Comparison of ENCODE assay signal across 10 cellular contexts in the genomic region with DNA sequence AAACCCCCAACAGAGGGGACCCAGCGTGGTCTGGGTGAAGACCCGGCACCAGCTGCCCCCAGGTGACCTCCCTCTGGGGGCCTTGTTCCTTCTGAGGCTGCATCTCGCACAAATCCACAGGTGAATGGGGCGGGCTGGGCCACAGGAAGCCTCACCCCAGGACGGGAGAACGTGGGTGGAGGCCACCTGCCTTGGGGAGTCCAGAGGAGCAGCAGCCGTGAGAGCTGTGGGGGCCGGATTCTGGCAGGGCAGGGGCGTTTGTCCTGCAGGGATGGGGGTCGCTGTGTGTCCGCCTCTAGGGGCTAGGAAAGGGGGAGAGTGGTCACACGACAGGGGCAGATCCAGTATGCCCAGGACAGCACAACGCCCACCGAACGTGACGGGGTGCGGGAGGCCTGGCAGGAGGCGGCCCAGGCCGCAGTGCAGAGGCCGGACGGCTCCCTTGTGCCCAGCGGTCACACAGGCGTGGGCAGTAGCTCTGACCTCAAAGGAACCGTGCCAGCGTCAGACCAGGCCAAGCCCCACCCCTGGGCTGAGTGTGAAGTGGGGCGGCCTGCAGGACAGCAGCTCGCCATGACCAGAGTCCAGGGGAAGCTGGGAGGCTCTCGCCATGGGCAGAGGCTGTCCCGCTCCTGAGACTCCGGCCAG. TPM values are rescaled to one million over a fixed set of nuclear protein-coding genes. Genes with fewer than 3 reads are reported as not detected.
A peak's percentile ranks its signal among the peaks of the same experiment; 100 is the strongest.
DNase-seq lines count a peak whose midpoint lies in the region; ATAC-seq and TF ChIP-seq lines count a peak whose summit lies in the region.
"Had no signal": no experiment of that assay in that cellular context is flagged by ENCODE, and none has a peak within 500 bp of the region (broad histone marks: within the 10 kb centered on the region; RNA-seq: fewer than 3 reads in every experiment).

No MANE protein-coding gene starts in this region.

- H3K36me3 ChIP-seq in Caco-2 (ENCODE audit: control insufficient read depth, insufficient read depth, low read length) (no peaks in the 10 kb centered on the region; the same call in 1 of the 2 replicates), esophagus (ENCODE audit: control insufficient read depth in 2 of 2, insufficient read depth in 2 of 2, low read length in 1 of 2) (peaks cover 0 to 55% of the 10 kb centered on the region in 2 donors)

- POLR2A ChIA-PET in Caco-2 (lab: Charles Lee): no interaction called here
- POLR2A ChIA-PET in RWPE1 (lab: Yijun Ruan, JAX; ENCODE audit: low non-redundant PET): no interaction called here

- H3K9me3 ChIP-seq in Caco-2: no peaks in the 10 kb centered on the region
- H3K9me3 ChIP-seq in esophagus (ENCODE audit: control insufficient read depth in 2 of 2, insufficient read depth in 1 of 2, low read depth in 1 of 2, low read length in 1 of 2): no peaks in the 10 kb centered on the region
- H3K9me3 ChIP-seq: prostate gland had no signal

- no peaks in the 10 kb centered on the region for H3K27me3 Mint-ChIP-seq in Caco-2 (ENCODE audit: insufficient read depth, unreplicated experiment)

- H3K4me3 ChIP-seq in Caco-2 (ENCODE audit: low read depth, low read length) (no peak overlapping the region), esophagus (ENCODE audit: low read depth in 1 of 2, low read length in 2 of 2) (no peak overlapping the region)
- H3K4me3 ChIP-seq: GM23248, prostate gland had no signal

- H3K36me3 Mint-ChIP-seq in Caco-2 (ENCODE audit: insufficient read depth, unreplicated experiment): peaks cover 74% of the 10 kb centered on the region

- CTCF ChIA-PET in Caco-2 (lab: Charles Lee): no interaction called here
- CTCF ChIA-PET in RWPE1 (lab: Yijun Ruan, JAX): no interaction called here

- intact Hi-C loops in Caco-2 (cut with micrococcal nuclease; ENCODE audit: unreplicated experiment) (no loop called here), sciatic nerve (cut with DNase I) (no loop called here)

- ATAC-seq in sciatic nerve: peak; percentile 51
- ATAC-seq in GM21381 (IDR thresholded peaks at IDR 0.05; ENCODE audit: unreplicated experiment): no peak
- no peak for ATAC-seq in HG03095 (IDR thresholded peaks at IDR 0.05; ENCODE audit: unreplicated experiment)

- H3K27ac ChIP-seq in RWPE1: peak overlapping the region; percentile 84
- H3K27ac ChIP-seq in esophagus (ENCODE audit: low read depth in 2 of 2, low read length in 1 of 2): peak overlapping the region; percentile 56 to 60
- H3K27ac ChIP-seq: GM23248, prostate gland had no signal

- in situ Hi-C loops in GM13977 (cut with MboI; ENCODE audit: low pct_unique_long_range_greater_than_20kb, low sequenced_read_pairs, unreplicated experiment): no loop called here

- BruUV-seq in Caco-2 (replicated peaks; lab: Mats Ljungman, UMichigan): no TSS peak

- no peak overlapping the region for H3K4me3 Mint-ChIP-seq in Caco-2 (ENCODE audit: unreplicated experiment)

- H3K27me3 ChIP-seq in Caco-2 (replicated peaks; ENCODE audit: control insufficient read depth, insufficient read depth, low read length) (no peaks in the 10 kb centered on the region), esophagus (ENCODE audit: control insufficient read depth in 1 of 2, insufficient read depth in 2 of 2, low read length in 2 of 2) (no peaks in the 10 kb centered on the region)

- TF ChIP-seq CTCF in Caco-2 (IDR thresholded peaks at IDR 0.05; ENCODE audit: insufficient read depth in 1 of 2, low read depth in 1 of 2, low read length in 1 of 2, severe bottlenecking in 1 of 2, unreplicated experiment in 1 of 2): no peak
- no peak for TF ChIP-seq CTCF in RWPE1 (conservative IDR thresholded peaks at IDR 0.05; ENCODE audit: low read depth)
- TF ChIP-seq CTCF in GM13977 (IDR thresholded peaks at IDR 0.05; ENCODE audit: extremely low read depth, insufficient read depth, missing control alignments): no peak

- H3K4me1 ChIP-seq in Caco-2 (no peaks in the 10 kb centered on the region), esophagus (ENCODE audit: control insufficient read depth in 2 of 2, insufficient read depth in 2 of 2, low read length in 1 of 2) (peaks cover under 1 to 12% of the 10 kb centered on the region in 2 donors)

- 80 to 81% methylated on average over 28 to 30 of the region's 30 CpGs for WGBS in esophagus, 2 donors

- no peak for DNase-seq in Caco-2
- DNase-seq in RWPE1 (ENCODE audit: low spot score): no peak
- no peak for DNase-seq in sciatic nerve (ENCODE audit: low spot score)
- no peak for DNase-seq in GM13977 (ENCODE audit: low spot score)
- no peak for DNase-seq in NCI-H2081 (lab: John Stamatoyannopoulos, UW)
- DNase-seq: GM23248 had no signal

- no peaks in the 10 kb centered on the region for H3K9me3 Mint-ChIP-seq in Caco-2 (ENCODE audit: unreplicated experiment)

- H3K4me1 Mint-ChIP-seq in Caco-2 (ENCODE audit: low read depth, unreplicated experiment): no peaks in the 10 kb centered on the region

- H3K27ac Mint-ChIP-seq in Caco-2 (ENCODE audit: unreplicated experiment): peak overlapping the region; percentile 60

RNA-seq across cellular contexts. Expression of gene POLR2E, which starts 6.6 kb away (rescaled TPM):
- total RNA-seq in Caco-2 (2022) (264 and 272 TPM in 2 replicates), sciatic nerve (99.8 TPM)
- 100 to 1,000 TPM in 1 of 2 donors, 10 to 100 TPM in 1; 77.9 to 162 TPM for polyA plus RNA-seq in esophagus

RNA-seq across cellular contexts. Expression of gene GPX4, which starts 15.3 kb away (rescaled TPM):
- total RNA-seq in Caco-2 (2022): 500 and 546 TPM in 2 replicates
- polyA plus RNA-seq in esophagus: 100 to 1,000 TPM; 271 to 294 TPM
- total RNA-seq in sciatic nerve: 239 TPM

RNA-seq across cellular contexts. Expression of gene ARHGAP45, which starts 21.6 kb away (rescaled TPM):
- total RNA-seq in Caco-2 (2022) (38.6 and 43.3 TPM in 2 replicates), sciatic nerve (26.2 TPM)
- 10 to 100 TPM in 1 of 2 donors, 1 to 10 TPM in 1; 8.9 to 17.7 TPM for polyA plus RNA-seq in esophagus

RNA-seq across cellular contexts. Expression of gene ABCA7, which starts 48.6 kb away (rescaled TPM):
- 43.5 and 45.9 TPM in 2 replicates for total RNA-seq in Caco-2 (2022)
- polyA plus RNA-seq in esophagus: 10 to 100 TPM; 11.4 to 26.4 TPM
- 17.3 TPM for total RNA-seq in sciatic nerve
